ENCODE assay signal across 1 cellular context in the genomic region with DNA sequence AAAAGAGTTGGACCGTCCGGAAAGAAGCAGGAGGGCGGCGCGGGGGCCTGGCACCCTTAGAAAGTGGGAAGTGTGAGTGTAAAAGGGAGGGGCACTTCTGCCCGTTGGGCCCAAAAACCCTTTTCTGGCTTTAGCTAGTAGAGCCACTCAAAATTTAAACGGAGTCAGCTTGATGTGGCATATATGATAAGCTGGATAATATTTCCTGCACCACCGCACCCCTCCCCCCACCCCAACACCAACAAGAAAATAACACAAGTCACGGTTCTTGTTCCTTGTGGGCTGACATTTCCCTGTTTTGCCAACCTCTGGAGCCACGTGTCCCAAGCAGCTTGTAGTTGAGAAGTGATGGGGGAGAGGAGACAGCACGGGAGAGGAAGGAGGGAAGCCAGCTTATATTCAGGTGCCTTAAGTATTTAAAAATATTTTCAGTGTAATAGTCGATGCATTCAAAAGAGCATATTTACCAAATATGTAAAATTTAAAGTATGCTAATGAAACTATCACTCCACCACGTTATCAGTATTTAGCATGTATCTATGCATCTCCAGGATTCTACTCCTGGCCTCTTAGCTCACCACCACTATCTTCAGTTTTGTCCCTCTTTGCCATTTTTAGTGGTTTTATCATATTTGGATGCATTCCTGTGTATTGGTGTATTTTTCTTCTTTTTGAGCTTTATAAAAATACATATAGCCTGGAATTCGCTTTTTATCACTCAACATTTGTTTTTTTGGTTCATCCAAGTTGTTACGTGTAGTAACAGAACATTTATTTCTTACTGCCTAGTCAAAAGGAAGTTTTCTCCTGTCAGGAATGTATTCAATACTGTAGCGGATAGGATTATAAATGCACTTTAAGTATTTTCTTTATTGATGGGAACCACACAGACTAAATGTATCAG.
A peak's percentile ranks its signal among the peaks of the same experiment; 100 is the strongest.
TF ChIP-seq lines count a peak whose summit lies in the region.

No MANE protein-coding gene starts in this region.

TF ChIP-seq in K562, 482 proteins besides CTCF, POLR2A, EP300 and RAD21 (continued from another document):
- TF ChIP-seq, protein P1, sequence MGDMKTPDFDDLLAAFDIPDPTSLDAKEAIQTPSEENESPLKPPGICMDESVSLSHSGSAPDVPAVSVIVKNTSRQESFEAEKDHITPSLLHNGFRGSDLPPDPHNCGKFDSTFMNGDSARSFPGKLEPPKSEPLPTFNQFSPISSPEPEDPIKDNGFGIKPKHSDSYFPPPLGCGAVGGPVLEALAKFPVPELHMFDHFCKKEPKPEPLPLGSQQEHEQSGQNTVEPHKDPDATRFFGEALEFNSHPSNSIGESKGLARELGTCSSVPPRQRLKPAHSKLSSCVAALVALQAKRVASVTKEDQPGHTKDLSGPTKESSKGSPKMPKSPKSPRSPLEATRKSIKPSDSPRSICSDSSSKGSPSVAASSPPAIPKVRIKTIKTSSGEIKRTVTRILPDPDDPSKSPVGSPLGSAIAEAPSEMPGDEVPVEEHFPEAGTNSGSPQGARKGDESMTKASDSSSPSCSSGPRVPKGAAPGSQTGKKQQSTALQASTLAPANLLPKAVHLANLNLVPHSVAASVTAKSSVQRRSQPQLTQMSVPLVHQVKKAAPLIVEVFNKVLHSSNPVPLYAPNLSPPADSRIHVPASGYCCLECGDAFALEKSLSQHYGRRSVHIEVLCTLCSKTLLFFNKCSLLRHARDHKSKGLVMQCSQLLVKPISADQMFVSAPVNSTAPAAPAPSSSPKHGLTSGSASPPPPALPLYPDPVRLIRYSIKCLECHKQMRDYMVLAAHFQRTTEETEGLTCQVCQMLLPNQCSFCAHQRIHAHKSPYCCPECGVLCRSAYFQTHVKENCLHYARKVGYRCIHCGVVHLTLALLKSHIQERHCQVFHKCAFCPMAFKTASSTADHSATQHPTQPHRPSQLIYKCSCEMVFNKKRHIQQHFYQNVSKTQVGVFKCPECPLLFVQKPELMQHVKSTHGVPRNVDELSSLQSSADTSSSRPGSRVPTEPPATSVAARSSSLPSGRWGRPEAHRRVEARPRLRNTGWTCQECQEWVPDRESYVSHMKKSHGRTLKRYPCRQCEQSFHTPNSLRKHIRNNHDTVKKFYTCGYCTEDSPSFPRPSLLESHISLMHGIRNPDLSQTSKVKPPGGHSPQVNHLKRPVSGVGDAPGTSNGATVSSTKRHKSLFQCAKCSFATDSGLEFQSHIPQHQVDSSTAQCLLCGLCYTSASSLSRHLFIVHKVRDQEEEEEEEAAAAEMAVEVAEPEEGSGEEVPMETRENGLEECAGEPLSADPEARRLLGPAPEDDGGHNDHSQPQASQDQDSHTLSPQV (IDR thresholded peaks at IDR 0.05): peak; percentile 84; the same call in 1 of the 2 replicates
- TF ChIP-seq BHLHE40 (IDR thresholded peaks at IDR 0.05; ENCODE audit: low read length): peak; percentile 75
- TF ChIP-seq, protein P2, sequence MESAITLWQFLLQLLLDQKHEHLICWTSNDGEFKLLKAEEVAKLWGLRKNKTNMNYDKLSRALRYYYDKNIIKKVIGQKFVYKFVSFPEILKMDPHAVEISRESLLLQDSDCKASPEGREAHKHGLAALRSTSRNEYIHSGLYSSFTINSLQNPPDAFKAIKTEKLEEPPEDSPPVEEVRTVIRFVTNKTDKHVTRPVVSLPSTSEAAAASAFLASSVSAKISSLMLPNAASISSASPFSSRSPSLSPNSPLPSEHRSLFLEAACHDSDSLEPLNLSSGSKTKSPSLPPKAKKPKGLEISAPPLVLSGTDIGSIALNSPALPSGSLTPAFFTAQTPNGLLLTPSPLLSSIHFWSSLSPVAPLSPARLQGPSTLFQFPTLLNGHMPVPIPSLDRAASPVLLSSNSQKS (CRISPR knock-in tag; IDR thresholded peaks at IDR 0.05): no peak
- TF ChIP-seq, protein P3, sequence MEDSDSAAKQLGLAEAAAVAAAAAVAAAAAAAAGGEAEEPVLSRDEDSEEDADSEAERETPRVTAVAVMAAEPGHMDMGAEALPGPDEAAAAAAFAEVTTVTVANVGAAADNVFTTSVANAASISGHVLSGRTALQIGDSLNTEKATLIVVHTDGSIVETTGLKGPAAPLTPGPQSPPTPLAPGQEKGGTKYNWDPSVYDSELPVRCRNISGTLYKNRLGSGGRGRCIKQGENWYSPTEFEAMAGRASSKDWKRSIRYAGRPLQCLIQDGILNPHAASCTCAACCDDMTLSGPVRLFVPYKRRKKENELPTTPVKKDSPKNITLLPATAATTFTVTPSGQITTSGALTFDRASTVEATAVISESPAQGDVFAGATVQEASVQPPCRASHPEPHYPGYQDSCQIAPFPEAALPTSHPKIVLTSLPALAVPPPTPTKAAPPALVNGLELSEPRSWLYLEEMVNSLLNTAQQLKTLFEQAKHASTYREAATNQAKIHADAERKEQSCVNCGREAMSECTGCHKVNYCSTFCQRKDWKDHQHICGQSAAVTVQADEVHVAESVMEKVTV (CRISPR knock-in tag; IDR thresholded peaks at IDR 0.05): 0 out of 2 replicates have a peak, but pooled peaks have one; percentile 18
- peak; percentile 26; the same call in 1 of the 2 replicates for TF ChIP-seq ESRRA (IDR thresholded peaks at IDR 0.05; ENCODE audit: borderline replicate concordance, low read depth)
- peak; percentile 86 to 91 for TF ChIP-seq FOXK2 (conservative IDR thresholded peaks at IDR 0.05 in 1 of 2, IDR thresholded peaks at IDR 0.05 in 1 of 2; ENCODE audit: low read depth in 2 of 2)
- peak; percentile 58 for TF ChIP-seq SAP30 (IDR thresholded peaks at IDR 0.05; ENCODE audit: borderline replicate concordance, insufficient read depth, low read depth, low read length, poor library complexity, severe bottlenecking)
- 0 out of 2 replicates have a peak, but pooled peaks have one; percentile 13 for TF ChIP-seq TAL1 (IDR thresholded peaks at IDR 0.05)
- TF ChIP-seq ZSCAN29 (IDR thresholded peaks at IDR 0.05): no peak
- peak; percentile 58 for TF ChIP-seq ATF7 (IDR thresholded peaks at IDR 0.05)
- no peak; the same call in 1 of the 2 replicates for TF ChIP-seq ILF3 (IDR thresholded peaks at IDR 0.05; ENCODE audit: borderline replicate concordance)
- TF ChIP-seq GTF2E2 (tag; IDR thresholded peaks at IDR 0.05): peak; percentile 20; the same call in 1 of the 2 replicates
- TF ChIP-seq, protein P4, sequence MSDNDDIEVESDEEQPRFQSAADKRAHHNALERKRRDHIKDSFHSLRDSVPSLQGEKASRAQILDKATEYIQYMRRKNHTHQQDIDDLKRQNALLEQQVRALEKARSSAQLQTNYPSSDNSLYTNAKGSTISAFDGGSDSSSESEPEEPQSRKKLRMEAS (CRISPR knock-in tag; IDR thresholded peaks at IDR 0.05): peak; percentile 87
- peak; percentile 95 for TF ChIP-seq L3MBTL2 (IDR thresholded peaks at IDR 0.05)
- TF ChIP-seq, protein P5, sequence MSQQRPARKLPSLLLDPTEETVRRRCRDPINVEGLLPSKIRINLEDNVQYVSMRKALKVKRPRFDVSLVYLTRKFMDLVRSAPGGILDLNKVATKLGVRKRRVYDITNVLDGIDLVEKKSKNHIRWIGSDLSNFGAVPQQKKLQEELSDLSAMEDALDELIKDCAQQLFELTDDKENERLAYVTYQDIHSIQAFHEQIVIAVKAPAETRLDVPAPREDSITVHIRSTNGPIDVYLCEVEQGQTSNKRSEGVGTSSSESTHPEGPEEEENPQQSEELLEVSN (IDR thresholded peaks at IDR 0.05; ENCODE audit: borderline replicate concordance in 1 of 2, extremely low read depth in 1 of 2, insufficient read depth in 1 of 2, insufficient read length in 1 of 2, low read depth in 1 of 2, low read length in 1 of 2, poor library complexity in 1 of 2, severe bottlenecking in 1 of 2): peak in 1 of 2 experiments; percentile 77
- TF ChIP-seq CEBPG (CRISPR knock-in tag; IDR thresholded peaks at IDR 0.05): no peak
- TF ChIP-seq CEBPG (tag; conservative IDR thresholded peaks at IDR 0.05 in 1 of 2, IDR thresholded peaks at IDR 0.05 in 1 of 2): peak in 1 of 2 experiments; percentile 80; a peak in 1 of 4 replicates
- TF ChIP-seq, protein P6, sequence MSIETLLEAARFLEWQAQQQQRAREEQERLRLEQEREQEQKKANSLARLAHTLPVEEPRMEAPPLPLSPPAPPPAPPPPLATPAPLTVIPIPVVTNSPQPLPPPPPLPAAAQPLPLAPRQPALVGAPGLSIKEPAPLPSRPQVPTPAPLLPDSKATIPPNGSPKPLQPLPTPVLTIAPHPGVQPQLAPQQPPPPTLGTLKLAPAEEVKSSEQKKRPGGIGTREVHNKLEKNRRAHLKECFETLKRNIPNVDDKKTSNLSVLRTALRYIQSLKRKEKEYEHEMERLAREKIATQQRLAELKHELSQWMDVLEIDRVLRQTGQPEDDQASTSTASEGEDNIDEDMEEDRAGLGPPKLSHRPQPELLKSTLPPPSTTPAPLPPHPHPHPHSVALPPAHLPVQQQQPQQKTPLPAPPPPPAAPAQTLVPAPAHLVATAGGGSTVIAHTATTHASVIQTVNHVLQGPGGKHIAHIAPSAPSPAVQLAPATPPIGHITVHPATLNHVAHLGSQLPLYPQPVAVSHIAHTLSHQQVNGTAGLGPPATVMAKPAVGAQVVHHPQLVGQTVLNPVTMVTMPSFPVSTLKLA (conservative IDR thresholded peaks at IDR 0.05): peak; percentile 97 to 98
- peak; percentile 91 for TF ChIP-seq NFRKB (IDR thresholded peaks at IDR 0.05; ENCODE audit: low read depth)
- TF ChIP-seq STAG1 (CRISPR knock-in tag; IDR thresholded peaks at IDR 0.05; ENCODE audit: borderline replicate concordance): no peak
- TF ChIP-seq PYGO2 (tag; IDR thresholded peaks at IDR 0.05): 0 out of 2 replicates have a peak, but pooled peaks have one; percentile 27
- TF ChIP-seq, protein P7, sequence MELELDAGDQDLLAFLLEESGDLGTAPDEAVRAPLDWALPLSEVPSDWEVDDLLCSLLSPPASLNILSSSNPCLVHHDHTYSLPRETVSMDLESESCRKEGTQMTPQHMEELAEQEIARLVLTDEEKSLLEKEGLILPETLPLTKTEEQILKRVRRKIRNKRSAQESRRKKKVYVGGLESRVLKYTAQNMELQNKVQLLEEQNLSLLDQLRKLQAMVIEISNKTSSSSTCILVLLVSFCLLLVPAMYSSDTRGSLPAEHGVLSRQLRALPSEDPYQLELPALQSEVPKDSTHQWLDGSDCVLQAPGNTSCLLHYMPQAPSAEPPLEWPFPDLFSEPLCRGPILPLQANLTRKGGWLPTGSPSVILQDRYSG (tag; conservative IDR thresholded peaks at IDR 0.05; ENCODE audit: low read depth): peak; percentile 61; the same call in 1 of the 2 replicates
- TF ChIP-seq CREM (IDR thresholded peaks at IDR 0.05; ENCODE audit: low read depth): no peak; the same call in 1 of the 2 replicates
- TF ChIP-seq ZNF766 (CRISPR knock-in tag; conservative IDR thresholded peaks at IDR 0.05): 0 out of 2 replicates have a peak, but pooled peaks have one; percentile 41
- peak; percentile 80 for TF ChIP-seq BRD9 (IDR thresholded peaks at IDR 0.05; ENCODE audit: low read depth, partially characterized antibody)
- TF ChIP-seq, protein P8, sequence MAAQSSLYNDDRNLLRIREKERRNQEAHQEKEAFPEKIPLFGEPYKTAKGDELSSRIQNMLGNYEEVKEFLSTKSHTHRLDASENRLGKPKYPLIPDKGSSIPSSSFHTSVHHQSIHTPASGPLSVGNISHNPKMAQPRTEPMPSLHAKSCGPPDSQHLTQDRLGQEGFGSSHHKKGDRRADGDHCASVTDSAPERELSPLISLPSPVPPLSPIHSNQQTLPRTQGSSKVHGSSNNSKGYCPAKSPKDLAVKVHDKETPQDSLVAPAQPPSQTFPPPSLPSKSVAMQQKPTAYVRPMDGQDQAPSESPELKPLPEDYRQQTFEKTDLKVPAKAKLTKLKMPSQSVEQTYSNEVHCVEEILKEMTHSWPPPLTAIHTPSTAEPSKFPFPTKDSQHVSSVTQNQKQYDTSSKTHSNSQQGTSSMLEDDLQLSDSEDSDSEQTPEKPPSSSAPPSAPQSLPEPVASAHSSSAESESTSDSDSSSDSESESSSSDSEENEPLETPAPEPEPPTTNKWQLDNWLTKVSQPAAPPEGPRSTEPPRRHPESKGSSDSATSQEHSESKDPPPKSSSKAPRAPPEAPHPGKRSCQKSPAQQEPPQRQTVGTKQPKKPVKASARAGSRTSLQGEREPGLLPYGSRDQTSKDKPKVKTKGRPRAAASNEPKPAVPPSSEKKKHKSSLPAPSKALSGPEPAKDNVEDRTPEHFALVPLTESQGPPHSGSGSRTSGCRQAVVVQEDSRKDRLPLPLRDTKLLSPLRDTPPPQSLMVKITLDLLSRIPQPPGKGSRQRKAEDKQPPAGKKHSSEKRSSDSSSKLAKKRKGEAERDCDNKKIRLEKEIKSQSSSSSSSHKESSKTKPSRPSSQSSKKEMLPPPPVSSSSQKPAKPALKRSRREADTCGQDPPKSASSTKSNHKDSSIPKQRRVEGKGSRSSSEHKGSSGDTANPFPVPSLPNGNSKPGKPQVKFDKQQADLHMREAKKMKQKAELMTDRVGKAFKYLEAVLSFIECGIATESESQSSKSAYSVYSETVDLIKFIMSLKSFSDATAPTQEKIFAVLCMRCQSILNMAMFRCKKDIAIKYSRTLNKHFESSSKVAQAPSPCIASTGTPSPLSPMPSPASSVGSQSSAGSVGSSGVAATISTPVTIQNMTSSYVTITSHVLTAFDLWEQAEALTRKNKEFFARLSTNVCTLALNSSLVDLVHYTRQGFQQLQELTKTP (IDR thresholded peaks at IDR 0.05; ENCODE audit: low read depth in 1 of 2, partially characterized antibody in 2 of 2): peak; percentile 59 to 82
